Comparison of ENCODE assay signal across 4 cellular contexts in genomic region chr1:161673396-161673795, GRCh38. TPM values are rescaled to one million over a fixed set of nuclear protein-coding genes. Genes with fewer than 3 reads are reported as not detected.
"Had no signal": no experiment of that assay in that cellular context is flagged by ENCODE, and none has a peak within 500 bp of the region (broad histone marks: within the 10 kb centered on the region; RNA-seq: fewer than 3 reads in every experiment).

No MANE protein-coding gene starts in this region.

RNA-seq across cellular contexts. Expression of gene FCGR2B, which starts 10.5 kb away (rescaled TPM):
- total RNA-seq: LHCN-M2, MCF 10A, PC-3 had no signal

RNA-seq across cellular contexts. Expression of gene FCRLA, which starts 33.6 kb away (rescaled TPM):
- total RNA-seq: LHCN-M2, PC-3 had no signal

RNA-seq across cellular contexts. Expression of gene FCGR3B, which starts 42.4 kb away (rescaled TPM):
- total RNA-seq: LHCN-M2, MCF 10A, OCI-LY7, PC-3 had no signal
